ENCODE assay signal across 13 cellular contexts in the genomic region with DNA sequence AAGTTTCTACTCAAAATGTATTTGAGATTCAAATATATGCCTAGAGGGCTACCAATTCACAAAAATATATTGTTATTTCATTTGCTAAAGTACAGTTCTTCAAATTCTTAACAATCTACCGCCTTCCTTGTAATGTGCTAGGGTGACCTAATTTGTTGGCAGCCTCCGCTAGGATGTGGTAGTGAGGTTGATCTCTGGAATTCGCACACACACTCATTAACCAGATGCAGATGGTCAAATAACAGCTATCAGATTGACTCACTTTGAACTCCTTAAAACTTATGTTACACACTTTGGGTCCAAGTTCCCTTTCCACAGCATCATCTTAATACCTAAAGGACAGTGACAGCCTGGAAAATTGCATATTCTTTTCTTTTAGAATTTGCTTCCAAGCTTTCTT.
DNase-seq lines count a peak whose midpoint lies in the region; ATAC-seq lines count a peak whose summit lies in the region.
"Had no signal": no experiment of that assay in that cellular context is flagged by ENCODE, and none has a peak within 500 bp of the region (broad histone marks: within the 10 kb centered on the region; RNA-seq: fewer than 3 reads in every experiment).

No MANE protein-coding gene starts in this region.

- H3K27ac ChIP-seq in SJCRH30 = no peak overlapping the region

- intact Hi-C loops in sciatic nerve (cut with DNase I) = no loop called here
- intact Hi-C loops in activated CD4-positive, alpha-beta T cell treated with anti-CD3 and anti-CD28 coated beads for 36 hours (cut with DNase I, micrococcal nuclease) = no loop called here

- no peaks in the 10 kb centered on the region for H3K9me3 Mint-ChIP-seq in activated CD4-positive, alpha-beta T cell treated with anti-CD3 and anti-CD28 coated beads for 36 hours (ENCODE audit: low read depth)

- H3K27me3 ChIP-seq in SJCRH30 = no peaks in the 10 kb centered on the region

- H3K36me3 Mint-ChIP-seq in activated CD4-positive, alpha-beta T cell treated with anti-CD3 and anti-CD28 coated beads for 36 hours (ENCODE audit: low read depth) = no peaks in the 10 kb centered on the region

- no peak overlapping the region for H3K27ac Mint-ChIP-seq in activated CD4-positive, alpha-beta T cell treated with anti-CD3 and anti-CD28 coated beads for 36 hours

- H3K4me1 Mint-ChIP-seq in activated CD4-positive, alpha-beta T cell treated with anti-CD3 and anti-CD28 coated beads for 36 hours = no peaks in the 10 kb centered on the region

- no peak overlapping the region for H3K4me3 ChIP-seq in SJCRH30

- peak; percentile 95 for ATAC-seq in sciatic nerve
- ATAC-seq in activated CD4-positive, alpha-beta T cell treated with anti-CD3 and anti-CD28 coated beads for 36 hours = no peak

- H3K4me1 ChIP-seq in SJCRH30 = peaks cover 8% of the 10 kb centered on the region

- CTCF ChIA-PET in activated CD4-positive, alpha-beta T cell treated with anti-CD3 and anti-CD28 coated beads for 36 hours (lab: Charles Lee) = no interaction called here

- H3K4me3 Mint-ChIP-seq in activated CD4-positive, alpha-beta T cell treated with anti-CD3 and anti-CD28 coated beads for 36 hours = no peak overlapping the region

- POLR2A ChIA-PET in activated CD4-positive, alpha-beta T cell treated with anti-CD3 and anti-CD28 coated beads for 36 hours (lab: Charles Lee) = no interaction called here

- no peaks in the 10 kb centered on the region for H3K27me3 Mint-ChIP-seq in activated CD4-positive, alpha-beta T cell treated with anti-CD3 and anti-CD28 coated beads for 36 hours

- H3K9me3 ChIP-seq in SJCRH30 (replicated peaks) = no peaks in the 10 kb centered on the region

- peak; percentile 89 for DNase-seq in GM04504 (ENCODE audit: low read depth)
- peak; percentile 45 to 62 for DNase-seq in SJCRH30
- peak; percentile 86 for DNase-seq in fibroblast of the conjunctiva (ENCODE audit: low read depth)
- DNase-seq in sciatic nerve (ENCODE audit: low spot score) = peak; percentile 56
- no peak for DNase-seq in activated CD8-positive, alpha-beta memory T cell treated with anti-CD3 and anti-CD28 coated beads for 24 hours
- no peak for DNase-seq in NCI-H2227 (lab: John Stamatoyannopoulos, UW; ENCODE audit: unreplicated experiment)
- DNase-seq in NCI-H2196 treated with DMSO at 0.1 percent for 48 hours (lab: John Stamatoyannopoulos, UW; ENCODE audit: unreplicated experiment) = no peak
- DNase-seq in activated CD4-positive, alpha-beta T cell treated with anti-CD3 and anti-CD28 coated beads for 36 hours = no peak
- DNase-seq: activated CD4-positive, alpha-beta T cell treated with anti-CD3 and anti-CD28 coated beads for 48 hours; activated gamma-delta T cell; DMS79 treated with DMSO at 0.1 percent for 48 hours; NCI-H526; stimulated activated CD4-positive, alpha-beta T cell treated with anti-CD3 and anti-CD28 coated beads, Interleukin-4, amount 100 ng/mL, for 1 hour had no signal

- H3K36me3 ChIP-seq in SJCRH30 = no peaks in the 10 kb centered on the region

Comparison
In these comparisons a context has a peak if more than half of its experiments do, and no peak if none do; other contexts are left out.
1. DNase-seq: peak in GM04504 (single experiment), SJCRH30 (2 of 2), fibroblast of the conjunctiva (single experiment) and sciatic nerve (single experiment); none in activated CD8-positive, alpha-beta memory T cell treated with anti-CD3 and anti-CD28 coated beads for 24 hours (single experiment), NCI-H2227 (single experiment), NCI-H2196 treated with DMSO at 0.1 percent for 48 hours (single experiment) and activated CD4-positive, alpha-beta T cell treated with anti-CD3 and anti-CD28 coated beads for 36 hours (single experiment).